ENCODE assay signal across 13 cellular contexts in genomic region chr17:78726471-78727010, GRCh38. TPM values are rescaled to one million over a fixed set of nuclear protein-coding genes. Genes with fewer than 3 reads are reported as not detected.
DNase-seq lines count a peak whose midpoint lies in the region; ATAC-seq and TF ChIP-seq lines count a peak whose summit lies in the region.
"Had no signal": no experiment of that assay in that cellular context is flagged by ENCODE, and none has a peak within 500 bp of the region (broad histone marks: within the 10 kb centered on the region; RNA-seq: fewer than 3 reads in every experiment).

No MANE protein-coding gene starts in this region.

- H3K27ac Mint-ChIP-seq in activated CD4-positive, alpha-beta T cell treated with anti-CD3 and anti-CD28 coated beads, Interleukin-2, amount 10 ng/mL, durations not matched to agents 7 days and 5 days = peak overlapping the region; percentile 84
- peak overlapping the region; percentile 91 for H3K27ac Mint-ChIP-seq in activated naive CD8-positive, alpha-beta T cell treated with anti-CD3 and anti-CD28 coated beads for 36 hours
- peak overlapping the region; percentile 86 to 92 for H3K27ac Mint-ChIP-seq in natural killer cell treated with Interleukin-12 subunit alpha and Interleukin-12 subunit beta and Interleukin-15 and Interleukin-18, amount 100 ng/mL, for 72 hours

- TF ChIP-seq POLR2A in tibial nerve (IDR thresholded peaks at IDR 0.05) (no peak), Peyer's patch (IDR thresholded peaks at IDR 0.05) (no peak)

- 93% methylated on average over 13 of the region's 13 CpGs for whole genome bisulfite sequencing in tibial nerve, 2 donors

- no peak for DNase-seq in activated CD4-positive, alpha-beta T cell treated with anti-CD3 and anti-CD28 coated beads, Interleukin-2, amount 10 ng/mL, durations not matched to agents 7 days and 5 days
- DNase-seq in activated CD4-positive, alpha-beta T cell treated with anti-CD3 and anti-CD28 coated beads, Interleukin-2, amount 50 U/mL, for 1 hour = no peak
- no peak for DNase-seq in Jurkat, Clone E6-1 (ENCODE audit: low read depth, low spot score)
- DNase-seq in activated naive CD8-positive, alpha-beta T cell treated with anti-CD3 and anti-CD28 coated beads for 36 hours = no peak
- peak; percentile 16 for DNase-seq in natural killer cell treated with Interleukin-12 subunit alpha and Interleukin-12 subunit beta and Interleukin-15 and Interleukin-18, amount 100 ng/mL, for 72 hours (ENCODE audit: low spot score)
- DNase-seq in tibial nerve (ENCODE audit: low spot score in 2 of 2) (no peak), Peyer's patch (no peak)
- DNase-seq: effector CD8-positive, alpha-beta T cell; NCI-H524; SK-N-SH; stimulated activated naive CD4-positive, alpha-beta T cell treated with Interleukin-2 at 50 U/mL for 16 hours had no signal

- H3K27me3 ChIP-seq in tibial nerve (no peaks in the 10 kb centered on the region), Peyer's patch (no peaks in the 10 kb centered on the region)
- H3K27me3 ChIP-seq: breast epithelium had no signal

- peaks cover 33% of the 10 kb centered on the region for H3K36me3 Mint-ChIP-seq in activated CD4-positive, alpha-beta T cell treated with anti-CD3 and anti-CD28 coated beads, Interleukin-2, amount 10 ng/mL, durations not matched to agents 7 days and 5 days (ENCODE audit: low read depth)
- H3K36me3 Mint-ChIP-seq in activated naive CD8-positive, alpha-beta T cell treated with anti-CD3 and anti-CD28 coated beads for 36 hours = peaks cover 18% of the 10 kb centered on the region
- no peaks in the 10 kb centered on the region for H3K36me3 Mint-ChIP-seq in natural killer cell treated with Interleukin-12 subunit alpha and Interleukin-12 subunit beta and Interleukin-15 and Interleukin-18, amount 100 ng/mL, for 72 hours

- H3K4me3 ChIP-seq in Jurkat, Clone E6-1 (ENCODE audit: low read length) = peak overlapping the region; percentile 48
- H3K4me3 ChIP-seq in tibial nerve (no peak overlapping the region), Peyer's patch (no peak overlapping the region)
- H3K4me3 ChIP-seq: breast epithelium had no signal

- CTCF ChIA-PET in activated CD4-positive, alpha-beta T cell treated with anti-CD3 and anti-CD28 coated beads, Interleukin-2, amount 10 ng/mL, durations not matched to agents 7 days and 5 days (lab: Charles Lee) = interaction anchor here (1.4 to 2.6 kb wide), 4 partner anchors 10 to 22 kb away, joined by 4 to 14 read pairs (median 7); no protein-coding TSS in a partner anchor

- H3K9me3 ChIP-seq in tibial nerve (no peaks in the 10 kb centered on the region), Peyer's patch (no peaks in the 10 kb centered on the region)
- H3K9me3 ChIP-seq: breast epithelium, SK-N-SH had no signal

- TF ChIP-seq EP300 in tibial nerve (IDR thresholded peaks at IDR 0.05) = no peak

- no peak for TF ChIP-seq CTCF in tibial nerve (IDR thresholded peaks at IDR 0.05)
- TF ChIP-seq CTCF in Peyer's patch (IDR thresholded peaks at IDR 0.05) = no peak

- no peaks in the 10 kb centered on the region for H3K36me3 ChIP-seq in tibial nerve
- H3K36me3 ChIP-seq in Peyer's patch = peaks cover 0 to 6% (median 0%) of the 10 kb centered on the region in 3 donors
- H3K36me3 ChIP-seq: breast epithelium had no signal

- peaks cover 0 to 41% (median 35%) of the 10 kb centered on the region in 4 donors for H3K4me1 ChIP-seq in tibial nerve
- H3K4me1 ChIP-seq in Peyer's patch = peaks cover 0 to 58% (median 27%) of the 10 kb centered on the region in 4 donors

- peak overlapping the region; percentile 54 for H3K4me3 Mint-ChIP-seq in activated CD4-positive, alpha-beta T cell treated with anti-CD3 and anti-CD28 coated beads, Interleukin-2, amount 10 ng/mL, durations not matched to agents 7 days and 5 days
- H3K4me3 Mint-ChIP-seq in activated naive CD8-positive, alpha-beta T cell treated with anti-CD3 and anti-CD28 coated beads for 36 hours = peak overlapping the region; percentile 60
- H3K4me3 Mint-ChIP-seq in natural killer cell treated with Interleukin-12 subunit alpha and Interleukin-12 subunit beta and Interleukin-15 and Interleukin-18, amount 100 ng/mL, for 72 hours = peak overlapping the region; percentile 74

- no peaks in the 10 kb centered on the region for H3K27me3 Mint-ChIP-seq in activated CD4-positive, alpha-beta T cell treated with anti-CD3 and anti-CD28 coated beads, Interleukin-2, amount 10 ng/mL, durations not matched to agents 7 days and 5 days
- no peaks in the 10 kb centered on the region for H3K27me3 Mint-ChIP-seq in activated naive CD8-positive, alpha-beta T cell treated with anti-CD3 and anti-CD28 coated beads for 36 hours
- no peaks in the 10 kb centered on the region for H3K27me3 Mint-ChIP-seq in natural killer cell treated with Interleukin-12 subunit alpha and Interleukin-12 subunit beta and Interleukin-15 and Interleukin-18, amount 100 ng/mL, for 72 hours

- POLR2A ChIA-PET in activated CD4-positive, alpha-beta T cell treated with anti-CD3 and anti-CD28 coated beads, Interleukin-2, amount 10 ng/mL, durations not matched to agents 7 days and 5 days (lab: Charles Lee) = no interaction called here

- H3K27ac ChIP-seq in tibial nerve (no peak overlapping the region), Peyer's patch (peak overlapping the region in 1 of 4 donors; percentile 19)
- H3K27ac ChIP-seq: breast epithelium had no signal

- ATAC-seq in natural killer cell treated with Interleukin-12 subunit alpha and Interleukin-12 subunit beta and Interleukin-15 and Interleukin-18, amount 100 ng/mL, for 72 hours = no peak
- ATAC-seq in HG02571 (IDR thresholded peaks at IDR 0.05; ENCODE audit: unreplicated experiment) = no peak

- no peaks in the 10 kb centered on the region for H3K9me3 Mint-ChIP-seq in activated CD4-positive, alpha-beta T cell treated with anti-CD3 and anti-CD28 coated beads, Interleukin-2, amount 10 ng/mL, durations not matched to agents 7 days and 5 days
- no peaks in the 10 kb centered on the region for H3K9me3 Mint-ChIP-seq in activated naive CD8-positive, alpha-beta T cell treated with anti-CD3 and anti-CD28 coated beads for 36 hours
- H3K9me3 Mint-ChIP-seq in natural killer cell treated with Interleukin-12 subunit alpha and Interleukin-12 subunit beta and Interleukin-15 and Interleukin-18, amount 100 ng/mL, for 72 hours = no peaks in the 10 kb centered on the region

- H3K4me1 Mint-ChIP-seq in activated CD4-positive, alpha-beta T cell treated with anti-CD3 and anti-CD28 coated beads, Interleukin-2, amount 10 ng/mL, durations not matched to agents 7 days and 5 days = peaks cover 90% of the 10 kb centered on the region
- peaks cover 85% of the 10 kb centered on the region for H3K4me1 Mint-ChIP-seq in activated naive CD8-positive, alpha-beta T cell treated with anti-CD3 and anti-CD28 coated beads for 36 hours
- H3K4me1 Mint-ChIP-seq in natural killer cell treated with Interleukin-12 subunit alpha and Interleukin-12 subunit beta and Interleukin-15 and Interleukin-18, amount 100 ng/mL, for 72 hours (ENCODE audit: low read depth in 2 of 2) = peaks cover 78 to 79% of the 10 kb centered on the region in 2 donors

RNA-seq across cellular contexts. Expression of gene CYTH1, which starts 55.5 kb away (rescaled TPM):
- total RNA-seq in activated CD4-positive, alpha-beta T cell treated with anti-CD3 and anti-CD28 coated beads, Interleukin-2, amount 10 ng/mL, durations not matched to agents 7 days and 5 days = 100 to 1,000 TPM; 244 to 251 TPM
- polyA plus RNA-seq in Jurkat, Clone E6-1 (2012; ENCODE audit: insufficient read depth, insufficient read length) = 99.1 TPM
- 10 to 100 TPM; 88.9 to 89.6 TPM for total RNA-seq in activated naive CD8-positive, alpha-beta T cell treated with anti-CD3 and anti-CD28 coated beads for 36 hours
- 100 to 1,000 TPM; 111 to 149 TPM for total RNA-seq in natural killer cell treated with Interleukin-12 subunit alpha and Interleukin-12 subunit beta and Interleukin-15 and Interleukin-18, amount 100 ng/mL, for 72 hours
- total RNA-seq in tibial nerve = 10 to 100 TPM; 53.1 to 81.0 (median 63.8) TPM
- total RNA-seq in Peyer's patch = 100 to 1,000 TPM in 2 of 4 donors, 10 to 100 TPM in 2; 88.3 to 262 (median 109) TPM
